In the genomic region with DNA sequence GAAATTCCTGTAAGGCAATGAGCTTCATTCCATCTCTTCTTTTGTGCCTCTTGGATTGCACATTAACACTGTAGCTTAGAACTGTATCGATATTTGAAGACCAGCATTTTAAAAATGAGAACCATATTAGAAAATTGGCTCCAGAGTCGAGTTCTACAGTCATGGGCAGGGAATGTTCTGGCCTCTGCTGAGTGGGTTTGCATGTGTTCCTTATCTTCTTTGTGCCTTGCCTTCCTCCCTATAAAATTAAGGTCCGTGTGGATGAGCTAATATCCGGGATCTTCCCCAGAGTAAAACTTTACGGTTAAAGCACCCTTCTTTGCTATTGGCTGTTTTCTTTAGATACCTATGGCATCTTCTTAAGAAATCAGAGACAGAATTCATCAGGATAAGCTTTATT, we compare ENCODE assay signal across 16 cellular contexts.
DNase-seq lines count a peak whose midpoint lies in the region; ATAC-seq and TF ChIP-seq lines count a peak whose summit lies in the region.
"Had no signal": no experiment of that assay in that cellular context is flagged by ENCODE, and none has a peak within 500 bp of the region (broad histone marks: within the 10 kb centered on the region; RNA-seq: fewer than 3 reads in every experiment).

No MANE protein-coding gene starts in this region.

- no peaks in the 10 kb centered on the region for H3K27me3 ChIP-seq in subcutaneous abdominal adipose tissue (ENCODE audit: control insufficient read depth in 5 of 5, insufficient read depth in 4 of 5, low read length in 5 of 5)
- H3K27me3 ChIP-seq: Peyer's patch, tibial artery had no signal

- no peaks in the 10 kb centered on the region for H3K9me3 ChIP-seq in subcutaneous abdominal adipose tissue (ENCODE audit: control insufficient read depth in 5 of 5, low read length in 5 of 5)
- H3K9me3 ChIP-seq: Peyer's patch, SK-N-SH, tibial artery had no signal

- no peaks in the 10 kb centered on the region for H3K36me3 Mint-ChIP-seq in activated T-helper 17 cell treated with anti-CD3 and anti-CD28 coated beads, Interleukin-2, amount 50 U/mL, for 72 hours (ENCODE audit: low read depth)
- H3K36me3 Mint-ChIP-seq: activated naive CD8-positive, alpha-beta T cell; stimulated activated effector memory CD8-positive, alpha-beta T cell treated with anti-CD3 and anti-CD28 coated beads, Interleukin-12 subunit alpha, Interleukin-12 subunit beta, amount 100 ng/mL, for 72 hours had no signal

- peak overlapping the region; percentile 37 for H3K27ac ChIP-seq in subcutaneous abdominal adipose tissue (ENCODE audit: low read depth, low read length)
- H3K27ac ChIP-seq: coronary artery, Peyer's patch, tibial artery had no signal

- H3K36me3 ChIP-seq in subcutaneous abdominal adipose tissue (ENCODE audit: control insufficient read depth in 5 of 5, insufficient read depth in 5 of 5, low read length in 5 of 5), result no peaks in the 10 kb centered on the region
- H3K36me3 ChIP-seq: Peyer's patch, tibial artery had no signal

- H3K4me1 ChIP-seq in subcutaneous abdominal adipose tissue (ENCODE audit: control insufficient read depth in 5 of 5, insufficient read depth in 5 of 5, low read length in 5 of 5), result peaks cover 0 to 28% (median 26%) of the 10 kb centered on the region in 5 donors
- H3K4me1 ChIP-seq: Peyer's patch, tibial artery had no signal

- H3K4me1 Mint-ChIP-seq in activated T-helper 17 cell treated with anti-CD3 and anti-CD28 coated beads, Interleukin-2, amount 50 U/mL, for 72 hours, result peaks cover 15% of the 10 kb centered on the region

- no peaks in the 10 kb centered on the region for H3K9me3 Mint-ChIP-seq in activated T-helper 17 cell treated with anti-CD3 and anti-CD28 coated beads, Interleukin-2, amount 50 U/mL, for 72 hours
- H3K9me3 Mint-ChIP-seq: activated T-cell treated with anti-CD3 and anti-CD28 coated beads, Interleukin-2, amount 50 U/mL, for 72 hours; stimulated activated effector memory CD8-positive, alpha-beta T cell treated with anti-CD3 and anti-CD28 coated beads, Interleukin-12 subunit alpha, Interleukin-12 subunit beta, amount 100 ng/mL, for 72 hours had no signal

- H3K27ac Mint-ChIP-seq in activated T-helper 17 cell treated with anti-CD3 and anti-CD28 coated beads, Interleukin-2, amount 50 U/mL, for 72 hours, result no peak overlapping the region
- H3K27ac Mint-ChIP-seq: activated naive CD8-positive, alpha-beta T cell; activated T-cell treated with anti-CD3 and anti-CD28 coated beads, Interleukin-2, amount 50 U/mL, for 72 hours; stimulated activated effector memory CD8-positive, alpha-beta T cell treated with anti-CD3 and anti-CD28 coated beads, Interleukin-12 subunit alpha, Interleukin-12 subunit beta, amount 100 ng/mL, for 72 hours had no signal

- no peak for TF ChIP-seq CTCF in fibroblast of the aortic adventitia (IDR thresholded peaks at IDR 0.05; ENCODE audit: insufficient read depth, low read length)

- H3K4me3 ChIP-seq in fibroblast of the aortic adventitia (ENCODE audit: low read depth, low read length) (no peak overlapping the region), subcutaneous abdominal adipose tissue (ENCODE audit: low read depth in 1 of 5, low read length in 5 of 5) (no peak overlapping the region)
- H3K4me3 ChIP-seq: coronary artery, Peyer's patch, tibial artery had no signal

- ATAC-seq in activated T-helper 17 cell treated with anti-CD3 and anti-CD28 coated beads, Interleukin-2, amount 50 U/mL, for 72 hours (replicated peaks), result no peak
- ATAC-seq: activated T-cell treated with anti-CD3 and anti-CD28 coated beads, Interleukin-2, amount 50 U/mL, for 72 hours; stimulated activated effector memory CD8-positive, alpha-beta T cell treated with anti-CD3 and anti-CD28 coated beads, Interleukin-12 subunit alpha, Interleukin-12 subunit beta, amount 100 ng/mL, for 72 hours had no signal

- DNase-seq in ELR (ENCODE audit: low read depth) (peak; percentile 18), M059J (ENCODE audit: low read depth) (peak; percentile 2), fibroblast of the aortic adventitia (ENCODE audit: low read depth) (peak; percentile 90)
- no peak for DNase-seq in stimulated activated CD4-positive, alpha-beta T cell treated with anti-CD3 and anti-CD28 coated beads, Interleukin-4, amount 100 ng/mL, for 1 hour
- DNase-seq in stimulated activated naive CD4-positive, alpha-beta T cell (lab: John Stamatoyannopoulos, UW), result no peak
- DNase-seq: activated T-cell treated with anti-CD3 and anti-CD28 coated beads, Interleukin-2, amount 50 U/mL, for 72 hours; NCI-H2227 treated with DMSO at 0.1 percent for 48 hours; Peyer's patch; SK-N-SH; stimulated activated CD4-positive, alpha-beta T cell treated with anti-CD3 and anti-CD28 coated beads, Interleukin-15, amount 100 ng/mL, for 24 hours; tibial artery had no signal

- H3K27me3 Mint-ChIP-seq in activated T-helper 17 cell treated with anti-CD3 and anti-CD28 coated beads, Interleukin-2, amount 50 U/mL, for 72 hours, result no peaks in the 10 kb centered on the region
- H3K27me3 Mint-ChIP-seq: activated naive CD8-positive, alpha-beta T cell had no signal

- no peak overlapping the region for H3K9ac ChIP-seq in subcutaneous abdominal adipose tissue (ENCODE audit: low read length in 5 of 5)
- H3K9ac ChIP-seq: SK-N-SH had no signal

- H3K4me3 Mint-ChIP-seq in activated T-helper 17 cell treated with anti-CD3 and anti-CD28 coated beads, Interleukin-2, amount 50 U/mL, for 72 hours, result no peak overlapping the region
- H3K4me3 Mint-ChIP-seq: activated naive CD8-positive, alpha-beta T cell; activated T-cell treated with anti-CD3 and anti-CD28 coated beads, Interleukin-2, amount 50 U/mL, for 72 hours; stimulated activated effector memory CD8-positive, alpha-beta T cell treated with anti-CD3 and anti-CD28 coated beads, Interleukin-12 subunit alpha, Interleukin-12 subunit beta, amount 100 ng/mL, for 72 hours had no signal

Comparison
In these comparisons a context has a peak if more than half of its experiments do, and no peak if none do; other contexts are left out.
1. DNase-seq: peak in ELR (single experiment), M059J (single experiment) and fibroblast of the aortic adventitia (single experiment); none in stimulated activated CD4-positive, alpha-beta T cell treated with anti-CD3 and anti-CD28 coated beads, Interleukin-4, amount 100 ng/mL, for 1 hour (single experiment) and stimulated activated naive CD4-positive, alpha-beta T cell (0 of 6).